Comparison of ENCODE assay signal across 16 cellular contexts in genomic region chr18:70578480-70578879, GRCh38.
A peak's percentile ranks its signal among the peaks of the same experiment; 100 is the strongest.
DNase-seq lines count a peak whose midpoint lies in the region; ATAC-seq and TF ChIP-seq lines count a peak whose summit lies in the region.
"Had no signal": no experiment of that assay in that cellular context is flagged by ENCODE, and none has a peak within 500 bp of the region (broad histone marks: within the 10 kb centered on the region; RNA-seq: fewer than 3 reads in every experiment).

No MANE protein-coding gene starts in this region.

- H3K79me2 ChIP-seq in Karpas-422 (ENCODE audit: low read length), result no peaks in the 10 kb centered on the region

- in situ Hi-C loops in brain microvascular endothelial cell (cut with HindIII; ENCODE audit: low pct_ligation_motif_present, low sequenced_read_pairs), result no loop called here

- no peak for TF ChIP-seq CTCF in MCF 10A (IDR thresholded peaks at IDR 0.05; ENCODE audit: unreplicated experiment)
- no peak for TF ChIP-seq CTCF in breast epithelium (IDR thresholded peaks at IDR 0.05)
- TF ChIP-seq CTCF in brain microvascular endothelial cell (IDR thresholded peaks at IDR 0.05; ENCODE audit: low read depth, low read length, missing control alignments), result peak; percentile 11
- TF ChIP-seq CTCF in retinal pigment epithelial cell (conservative IDR thresholded peaks at IDR 0.05; ENCODE audit: low read depth, low read length), result peak; percentile 25
- TF ChIP-seq CTCF in ascending aorta (IDR thresholded peaks at IDR 0.05), result no peak

- no peak overlapping the region for H2BK12ac ChIP-seq in mesenchymal stem cell (ENCODE audit: low read length in 2 of 2)

- H2AK5ac ChIP-seq in mesenchymal stem cell (ENCODE audit: low read length, severe bottlenecking), result no peak overlapping the region

- H3K36me3 Mint-ChIP-seq in MCF 10A (ENCODE audit: insufficient read depth, unreplicated experiment), result no peaks in the 10 kb centered on the region

- H3K4me3 Mint-ChIP-seq in MCF 10A (ENCODE audit: unreplicated experiment), result no peak overlapping the region
- H3K4me3 Mint-ChIP-seq: activated naive CD8-positive, alpha-beta T cell had no signal

- 60% methylated on average over 6 of the region's 6 CpGs for WGBS in mesenchymal stem cell

- no peaks in the 10 kb centered on the region for H3K36me3 ChIP-seq in breast epithelium
- H3K36me3 ChIP-seq in Karpas-422 (ENCODE audit: insufficient read depth, low read length), result no peaks in the 10 kb centered on the region
- H3K36me3 ChIP-seq in brain microvascular endothelial cell (replicated peaks), result no peaks in the 10 kb centered on the region
- no peaks in the 10 kb centered on the region for H3K36me3 ChIP-seq in ascending aorta
- H3K36me3 ChIP-seq in mesenchymal stem cell (ENCODE audit: control insufficient read depth in 1 of 2, insufficient read depth in 2 of 2, low read depth in 1 of 2, low read length in 2 of 2), result no peaks in the 10 kb centered on the region
- H3K36me3 ChIP-seq: prostate gland, SJSA1, tibial artery had no signal

- no peak overlapping the region for H3K27ac ChIP-seq in breast epithelium
- peak overlapping the region; percentile 19; the same call in 1 of the 2 replicates for H3K27ac ChIP-seq in Karpas-422 (ENCODE audit: low read length)
- H3K27ac ChIP-seq in brain microvascular endothelial cell, result no peak overlapping the region
- H3K27ac ChIP-seq in ascending aorta, result no peak overlapping the region
- H3K27ac ChIP-seq in mesenchymal stem cell (ENCODE audit: low read length, poor library complexity, severe bottlenecking), result no peak overlapping the region
- H3K27ac ChIP-seq: prostate gland, SJSA1, tibial artery had no signal

- no peak for TF ChIP-seq POLR2A in breast epithelium (IDR thresholded peaks at IDR 0.05)

- no peaks in the 10 kb centered on the region for H4K20me1 ChIP-seq in Karpas-422 (ENCODE audit: insufficient read depth, low read depth, low read length)

- H4K8ac ChIP-seq in mesenchymal stem cell (ENCODE audit: low read length), result no peak overlapping the region

- H3K4me1 ChIP-seq in breast epithelium (no peaks in the 10 kb centered on the region), Karpas-422 (ENCODE audit: low read length) (peaks cover 30% of the 10 kb centered on the region), ascending aorta (no peaks in the 10 kb centered on the region), mesenchymal stem cell (ENCODE audit: control insufficient read depth, insufficient read depth, low read depth, low read length) (no peaks in the 10 kb centered on the region)
- H3K4me1 ChIP-seq: prostate gland, SJSA1, tibial artery had no signal

- H3K23ac ChIP-seq in mesenchymal stem cell (ENCODE audit: low read length in 2 of 2), result no peak overlapping the region

- H3K79me1 ChIP-seq in mesenchymal stem cell (replicated peaks; ENCODE audit: low read length, poor library complexity, severe bottlenecking), result no peaks in the 10 kb centered on the region

- H3K27ac Mint-ChIP-seq in MCF 10A (ENCODE audit: low read depth, unreplicated experiment), result no peak overlapping the region
- H3K27ac Mint-ChIP-seq: activated naive CD8-positive, alpha-beta T cell had no signal

- no peak overlapping the region for H2BK5ac ChIP-seq in mesenchymal stem cell (ENCODE audit: low read depth, low read length, poor library complexity, severe bottlenecking)

- H3K9me2 ChIP-seq in Karpas-422 (replicated peaks; ENCODE audit: insufficient read depth, low read length), result no peaks in the 10 kb centered on the region

- no peaks in the 10 kb centered on the region for H3K27me3 Mint-ChIP-seq in MCF 10A (ENCODE audit: insufficient read depth, unreplicated experiment)
- H3K27me3 Mint-ChIP-seq: activated naive CD8-positive, alpha-beta T cell had no signal

- no peaks in the 10 kb centered on the region for H3K4me1 Mint-ChIP-seq in MCF 10A (ENCODE audit: insufficient read depth, unreplicated experiment)

- H3K4me2 ChIP-seq in Karpas-422 (ENCODE audit: low read depth, low read length, poor library complexity, severe bottlenecking) (peak overlapping the region; percentile 17), mesenchymal stem cell (ENCODE audit: low read length, poor library complexity, severe bottlenecking) (no peak overlapping the region)

- CTCF ChIA-PET in MCF 10A (lab: Yijun Ruan, JAX), result interaction anchor here (0.7 kb wide), 1 partner anchor 1207 kb away, joined by 3 read pairs; no protein-coding TSS in a partner anchor

- intact Hi-C loops in MCF 10A (cut with micrococcal nuclease), result no loop called here
- intact Hi-C loops in breast epithelium (cut with DNase I; ENCODE audit: low total_unique reads), result no loop called here
- intact Hi-C loops in ascending aorta (cut with DNase I), result no loop called here

- H3K4me3 ChIP-seq in breast epithelium (no peak overlapping the region), Karpas-422 (ENCODE audit: low read length) (no peak overlapping the region), brain microvascular endothelial cell (ENCODE audit: low read depth, low read length) (no peak overlapping the region), retinal pigment epithelial cell (ENCODE audit: low read length) (no peak overlapping the region), ascending aorta (no peak overlapping the region), mesenchymal stem cell (ENCODE audit: insufficient read depth in 1 of 2, low read depth in 1 of 2, low read length in 2 of 2) (no peak overlapping the region)
- H3K4me3 ChIP-seq: mucosa of descending colon, prostate gland, SJSA1, tibial artery had no signal

- no peak overlapping the region for H3K14ac ChIP-seq in mesenchymal stem cell (ENCODE audit: low read length in 2 of 2)

- no peak overlapping the region for H2BK120ac ChIP-seq in mesenchymal stem cell (ENCODE audit: low read depth, low read length)

- H3K9ac ChIP-seq in Karpas-422 (ENCODE audit: low read length) (no peak overlapping the region), mesenchymal stem cell (ENCODE audit: low read length) (no peak overlapping the region)

- H3K27me3 ChIP-seq in breast epithelium (no peaks in the 10 kb centered on the region), Karpas-422 (ENCODE audit: low read length) (no peaks in the 10 kb centered on the region), brain microvascular endothelial cell (replicated peaks) (no peaks in the 10 kb centered on the region), ascending aorta (no peaks in the 10 kb centered on the region), mesenchymal stem cell (ENCODE audit: control insufficient read depth in 1 of 2, insufficient read depth in 1 of 2, low read length in 2 of 2) (no peaks in the 10 kb centered on the region)
- H3K27me3 ChIP-seq: SJSA1, tibial artery had no signal

- H3K4ac ChIP-seq in mesenchymal stem cell (ENCODE audit: low read depth in 1 of 2, low read length in 2 of 2), result no peak overlapping the region

- DNase-seq in MCF 10A (ENCODE audit: unreplicated experiment) (peak; percentile 11), breast epithelium (ENCODE audit: low spot score in 2 of 2) (no peak), Karpas-422 (peak; percentile 98), brain microvascular endothelial cell (no peak), retinal pigment epithelial cell (ENCODE audit: low read depth) (no peak), ascending aorta (ENCODE audit: low spot score in 2 of 2) (no peak), mesenchymal stem cell (no peak)
- DNase-seq: central memory CD4-positive, alpha-beta T cell; kidney glomerular epithelial cell; NCI-H1930; tibial artery had no signal

- no peak overlapping the region for H2BK15ac ChIP-seq in mesenchymal stem cell (ENCODE audit: low read depth, poor library complexity, severe bottlenecking)

- H3K9me3 Mint-ChIP-seq in MCF 10A (ENCODE audit: unreplicated experiment), result peaks cover 5% of the 10 kb centered on the region

- POLR2A ChIA-PET in MCF 10A (lab: Yijun Ruan, JAX), result no interaction called here

- H3K9me3 ChIP-seq in breast epithelium (peaks cover 0 to 8% of the 10 kb centered on the region in 2 donors), Karpas-422 (ENCODE audit: low read length) (no peaks in the 10 kb centered on the region), ascending aorta (peaks cover 0 to 5% of the 10 kb centered on the region in 2 donors), mesenchymal stem cell (ENCODE audit: control insufficient read depth, low read length) (peaks cover 2% of the 10 kb centered on the region)
- H3K9me3 ChIP-seq: mucosa of descending colon, prostate gland, SJSA1 had no signal

- H2AFZ ChIP-seq in Karpas-422 (ENCODE audit: low read length), result peak overlapping the region; percentile 79; the same call in 1 of the 2 replicates
- no peak overlapping the region for H2AFZ ChIP-seq in mesenchymal stem cell (ENCODE audit: low read depth, low read length)

- no TSS peak for BruUV-seq in MCF 10A (replicated peaks; lab: Mats Ljungman, UMichigan)

- no peak overlapping the region for H4K91ac ChIP-seq in mesenchymal stem cell (ENCODE audit: low read length)

- no peak overlapping the region for H3K18ac ChIP-seq in mesenchymal stem cell (ENCODE audit: low read depth in 1 of 2, low read length in 2 of 2)

- no peak for ATAC-seq in GM18520 (IDR thresholded peaks at IDR 0.05; ENCODE audit: unreplicated experiment)
- ATAC-seq: mucosa of descending colon had no signal

Comparison
In these comparisons a context has a peak if more than half of its experiments do, and no peak if none do; other contexts are left out.
1. DNase-seq: peak in MCF 10A (single experiment) and Karpas-422 (single experiment); none in breast epithelium (0 of 2), brain microvascular endothelial cell (single experiment), retinal pigment epithelial cell (single experiment), ascending aorta (0 of 2) and mesenchymal stem cell (single experiment).
2. CTCF ChIP-seq: peak in brain microvascular endothelial cell (single experiment) and retinal pigment epithelial cell (single experiment); none in MCF 10A (single experiment), breast epithelium (0 of 3) and ascending aorta (0 of 3).